Comparison of ENCODE assay signal across 28 cellular contexts in genomic region chr1:221824909-221825308, GRCh38.
"Had no signal": no experiment of that assay in that cellular context is flagged by ENCODE, and none has a peak within 500 bp of the region (broad histone marks: within the 10 kb centered on the region; RNA-seq: fewer than 3 reads in every experiment).

No MANE protein-coding gene starts in this region.

- H3K9me3 ChIP-seq: pancreas, prostate gland, testis, transverse colon had no signal

- H3K9me3 Mint-ChIP-seq: activated naive CD4-positive, alpha-beta T cell treated with anti-CD3 and anti-CD28 coated beads for 36 hours; mesothelial cell of epicardium; T-helper 1 cell treated with Interleukin-12 subunit alpha and Interleukin-12 subunit beta and Interleukin-4 antibody, amounts not matched to agents 30 μg/mL and 1 μg/mL, for 36 hours had no signal

- H3K27me3 ChIP-seq: pancreas, testis, transverse colon had no signal

- H3K36me3 ChIP-seq: left ventricle myocardium inferior, pancreas, prostate gland, transverse colon, WERI-Rb-1 had no signal

- H3K27me3 Mint-ChIP-seq: naive B cell had no signal

- H3K27ac Mint-ChIP-seq: activated CD4-positive, alpha-beta T cell treated with anti-CD3 and anti-CD28 coated beads, Interleukin-2, amount 10 ng/mL, durations not matched to agents 7 days and 5 days; activated naive CD4-positive, alpha-beta T cell treated with anti-CD3 and anti-CD28 coated beads for 36 hours; mesothelial cell of epicardium had no signal

- H3K4me3 ChIP-seq: left ventricle myocardium inferior, lung, pancreas, prostate gland, smooth muscle cell, testis, transverse colon had no signal

- DNase-seq: activated CD4-positive, alpha-beta T cell treated with anti-CD3 and anti-CD28 coated beads, Interleukin-2, amount 10 ng/mL, durations not matched to agents 7 days and 5 days; activated CD4-positive, CD25-positive, alpha-beta regulatory T cell treated with anti-CD3 and anti-CD28 coated beads, Interleukin-2, amount 50 U/mL, for 72 hours; activated CD8-positive, alpha-beta memory T cell treated with anti-CD3 and anti-CD28 coated beads for 24 hours; activated effector memory CD4-positive, alpha-beta T cell treated with anti-CD3 and anti-CD28 coated beads, Interleukin-2, amount 50 U/mL, for 16 hours; activated naive CD4-positive, alpha-beta T cell treated with anti-CD3 and anti-CD28 coated beads for 36 hours; amniotic stem cell; caudate nucleus; foreskin fibroblast; islet precursor cell; left ventricle myocardium inferior; naive B cell; nucleus accumbens; pancreas; stimulated activated CD4-positive, alpha-beta T cell treated with anti-CD3 and anti-CD28 coated beads, Interleukin-1b, Interleukin-23, amount 100 ng/mL, for 48 hours; stimulated activated CD4-positive, alpha-beta T cell treated with anti-CD3 and anti-CD28 coated beads, Interleukin-4, amount 100 ng/mL, for 4 hours; stimulated activated CD8-positive, alpha-beta memory T cell treated with anti-CD3 and anti-CD28 coated beads, Interleukin-4, amount 100 ng/mL, for 48 hours; stimulated activated naive CD4-positive, alpha-beta T cell; SW 1271; T-helper 9 cell; testis; transverse colon; WERI-Rb-1 had no signal

- H3K4me3 Mint-ChIP-seq: activated CD4-positive, alpha-beta T cell treated with anti-CD3 and anti-CD28 coated beads, Interleukin-2, amount 10 ng/mL, durations not matched to agents 7 days and 5 days; activated naive CD4-positive, alpha-beta T cell treated with anti-CD3 and anti-CD28 coated beads for 36 hours; mesothelial cell of epicardium; neural crest cell; T-helper 1 cell treated with Interleukin-12 subunit alpha and Interleukin-12 subunit beta and Interleukin-4 antibody, amounts not matched to agents 30 μg/mL and 1 μg/mL, for 36 hours had no signal

- H3K4me2 ChIP-seq: smooth muscle cell had no signal

- H3K4me1 Mint-ChIP-seq: mesothelial cell of epicardium had no signal

- H3K27ac ChIP-seq: left ventricle myocardium inferior, pancreas, prostate gland, testis, transverse colon, WERI-Rb-1 had no signal

- H3K4me1 ChIP-seq: pancreas, prostate gland, testis, transverse colon had no signal

- H3K36me3 Mint-ChIP-seq: mesothelial cell of epicardium, naive B cell had no signal
